1 cellular context compared by ENCODE assay signal in the genomic region with DNA sequence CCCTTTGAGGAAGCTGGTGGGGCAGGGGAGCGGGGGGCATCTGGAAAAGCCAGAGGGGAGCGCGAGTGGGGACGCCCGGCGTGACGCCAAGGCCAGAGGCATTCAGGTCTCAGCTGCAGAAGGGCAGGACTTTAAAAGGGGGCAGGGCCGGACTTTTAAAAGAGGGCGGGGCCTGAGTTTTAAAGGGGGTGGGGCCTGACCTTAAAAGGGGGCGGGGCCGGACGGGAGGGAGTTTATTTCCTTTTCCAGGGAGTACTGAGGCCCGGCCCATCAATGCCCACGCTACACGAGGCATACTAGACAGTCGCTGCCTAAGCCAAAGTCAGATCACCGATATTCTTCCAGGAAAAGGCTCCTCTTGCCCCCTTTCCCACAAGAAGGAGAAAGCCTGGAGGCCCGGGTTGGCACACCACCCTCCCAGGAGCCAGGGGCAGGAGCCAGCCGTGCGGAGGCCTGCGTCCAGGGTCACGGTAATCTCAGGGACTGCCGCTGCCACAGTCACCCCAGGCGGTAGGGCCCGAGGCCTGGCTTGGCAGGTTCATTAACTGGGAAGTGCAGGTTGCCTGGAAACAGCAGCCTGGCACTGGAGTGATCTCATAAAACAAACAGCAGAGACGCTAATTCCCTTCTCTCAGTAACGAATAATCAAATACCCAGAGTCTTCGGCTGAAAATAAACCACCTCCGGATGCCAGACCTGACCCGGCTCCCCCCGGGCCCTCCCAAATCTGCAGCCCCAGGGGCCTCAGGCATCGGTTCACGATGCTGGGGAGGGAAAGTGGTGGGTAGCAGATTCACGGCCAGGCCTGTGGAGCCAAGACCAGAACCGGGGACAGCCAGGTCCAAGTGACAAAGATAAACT.
TF ChIP-seq lines count a peak whose summit lies in the region.

No MANE protein-coding gene starts in this region.

TF ChIP-seq in K562, 482 proteins besides CTCF, POLR2A, EP300 and RAD21 (continued from another document):
- TF ChIP-seq, protein P1, sequence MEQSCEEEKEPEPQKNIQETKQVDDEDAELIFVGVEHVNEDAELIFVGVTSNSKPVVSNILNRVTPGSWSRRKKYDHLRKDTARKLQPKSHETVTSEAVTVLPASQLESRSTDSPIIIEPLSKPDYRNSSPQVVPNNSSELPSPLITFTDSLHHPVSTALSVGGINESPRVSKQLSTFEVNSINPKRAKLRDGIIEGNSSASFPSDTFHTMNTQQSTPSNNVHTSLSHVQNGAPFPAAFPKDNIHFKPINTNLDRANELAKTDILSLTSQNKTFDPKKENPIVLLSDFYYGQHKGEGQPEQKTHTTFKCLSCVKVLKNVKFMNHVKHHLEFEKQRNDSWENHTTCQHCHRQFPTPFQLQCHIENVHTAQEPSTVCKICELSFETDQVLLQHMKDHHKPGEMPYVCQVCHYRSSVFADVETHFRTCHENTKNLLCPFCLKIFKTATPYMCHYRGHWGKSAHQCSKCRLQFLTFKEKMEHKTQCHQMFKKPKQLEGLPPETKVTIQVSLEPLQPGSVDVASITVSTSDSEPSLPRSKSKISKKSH (CRISPR knock-in tag; IDR thresholded peaks at IDR 0.05) = no peak
